ENCODE assay signal across 8 cellular contexts in genomic region chr17:81702934-81703746, GRCh38. TPM values are rescaled to one million over a fixed set of nuclear protein-coding genes. Genes with fewer than 3 reads are reported as not detected.
DNase-seq lines count a peak whose midpoint lies in the region; ATAC-seq, FAIRE-seq and TF ChIP-seq lines count a peak whose summit lies in the region.

Gene MRPL12 (plus strand): TSS chr17:81703367. CDS start chr17:81703502, 135 bp downstream.

- H3K23me2 ChIP-seq in H1 (ENCODE audit: low read depth, low read length) = peaks cover 9% of the 10 kb centered on the region

- H3K79me1 ChIP-seq in H1 (ENCODE audit: low read depth, low read length) (peaks cover 14% of the 10 kb centered on the region), mesenchymal stem cell (replicated peaks; ENCODE audit: low read length, poor library complexity, severe bottlenecking) (peaks cover 26% of the 10 kb centered on the region)

- peak within 1 kb of the TSS; percentile 91 for H3K27ac ChIP-seq in CD8-positive, alpha-beta memory T cell (ENCODE audit: low read depth, low read length)
- H3K27ac ChIP-seq in H1 (ENCODE audit: low read depth, low read length) (peak within 1 kb of the TSS; percentile 92), mesenchymal stem cell (ENCODE audit: low read length, poor library complexity, severe bottlenecking) (peak within 1 kb of the TSS; percentile 76)

- peak within 1 kb of the TSS; percentile 94 for H3K56ac ChIP-seq in H1 (replicated peaks; ENCODE audit: insufficient read length, low read depth, low read length)

- no peaks in the 10 kb centered on the region for H3K9me3 Mint-ChIP-seq in CD8-positive, alpha-beta memory T cell

- H3K4me3 ChIP-seq in CD8-positive, alpha-beta memory T cell (ENCODE audit: low read length) = peak within 1 kb of the TSS; percentile 63
- peak within 1 kb of the TSS; percentile 76 to 96 (median 95) for H3K4me3 ChIP-seq in H1 (ENCODE audit: extremely low read depth in 1 of 4, insufficient read depth in 2 of 4, low read depth in 3 of 4, low read length in 4 of 4)
- H3K4me3 ChIP-seq in mesenchymal stem cell (ENCODE audit: insufficient read depth in 1 of 2, low read depth in 1 of 2, low read length in 2 of 2) = peak within 1 kb of the TSS; percentile 92 to 97

- 0% methylated on average over 93 of the region's 102 CpGs; no CpG with 5 or more reads in 1 of the 2 experiments for WGBS in H1 (ENCODE audit: extremely low coverage in 1 of 2, insufficient coverage in 1 of 2, insufficient read length in 1 of 2, insufficient replicate concordance in 2 of 2, low coverage in 1 of 2, low lambda C conversion rate in 2 of 2, missing lambda C conversion rate in 1 of 2), 2 experiments
- under 1% methylated on average over 102 of the region's 102 CpGs for WGBS in mesenchymal stem cell

- TF ChIP-seq EP300 in H1 (IDR thresholded peaks at IDR 0.05; ENCODE audit: borderline replicate concordance in 1 of 2, low read depth in 2 of 2, low read length in 2 of 2) = no peak

- H3K4me1 Mint-ChIP-seq in CD8-positive, alpha-beta memory T cell = peaks cover 19 to 41% (median 23%) of the 10 kb centered on the region in 3 donors

- POLR2A ChIA-PET in CD8-positive, alpha-beta memory T cell (lab: Charles Lee) = interaction anchor here (1.0 to 2.8 kb wide), 8 partner anchors 8 to 320 kb away, joined by 3 to 38 read pairs (median 4); partner anchors contain the start of genes ARHGDIA, ARL16, CENPX and HGS
- POLR2A ChIA-PET in H1 (lab: Charles Lee; ENCODE audit: partially characterized antibody) = interaction anchor here (0.8 to 17.2 kb wide), 29 partner anchors 17 to 448 kb away, joined by 3 to 436 read pairs (median 5); partner anchors contain the start of genes ACTG1, ARL16, CCDC137 and FAAP100

- peak; percentile 83 to 99 for TF ChIP-seq POLR2A in H1 (IDR thresholded peaks at IDR 0.05; ENCODE audit: control extremely low read depth in 1 of 2, low read depth in 2 of 2, low read length in 2 of 2)

- peaks cover 9 to 13% of the 10 kb centered on the region in 2 experiments for H4K20me1 ChIP-seq in H1 (replicated peaks in 1 of 2; ENCODE audit: control insufficient read depth in 1 of 2, insufficient read depth in 2 of 2, low read length in 2 of 2)

- H2AFZ ChIP-seq in H1 (ENCODE audit: low read length) (no peak within 1 kb of the TSS), mesenchymal stem cell (ENCODE audit: low read depth, low read length) (peak within 1 kb of the TSS; percentile 62)

- peaks cover 11% of the 10 kb centered on the region for H3K36me3 ChIP-seq in CD8-positive, alpha-beta memory T cell (ENCODE audit: insufficient read depth, low read length)
- H3K36me3 ChIP-seq in H1 (ENCODE audit: control insufficient read depth in 2 of 4, insufficient read depth in 4 of 4, low read length in 3 of 4) (peaks cover 20 to 42% (median 31%) of the 10 kb centered on the region in 4 experiments), mesenchymal stem cell (ENCODE audit: control insufficient read depth in 1 of 2, insufficient read depth in 2 of 2, low read depth in 1 of 2, low read length in 2 of 2) (peaks cover 66 to 70% of the 10 kb centered on the region in 2 experiments)

- no peaks in the 10 kb centered on the region for H3K27me3 Mint-ChIP-seq in CD8-positive, alpha-beta memory T cell

- H3K27ac Mint-ChIP-seq in CD8-positive, alpha-beta memory T cell = peak within 1 kb of the TSS; percentile 94 to 98 (median 96)

- peak; percentile 88 for ATAC-seq in GM19463 (IDR thresholded peaks at IDR 0.05; ENCODE audit: unreplicated experiment)

- H3K4me1 ChIP-seq in CD8-positive, alpha-beta memory T cell (ENCODE audit: insufficient read depth, low read length) = peaks cover 31% of the 10 kb centered on the region
- H3K4me1 ChIP-seq in H1 (replicated peaks in 1 of 4; ENCODE audit: control insufficient read depth in 3 of 4, insufficient read depth in 4 of 4, low read length in 3 of 4) = peaks cover 0 to 14% (median 10%) of the 10 kb centered on the region in 4 experiments; a peak in 5 of 7 replicates
- peaks cover 29% of the 10 kb centered on the region for H3K4me1 ChIP-seq in mesenchymal stem cell (ENCODE audit: control insufficient read depth, insufficient read depth, low read depth, low read length)

- H3K14ac ChIP-seq in H1 (ENCODE audit: insufficient read length) (no peak within 1 kb of the TSS), mesenchymal stem cell (ENCODE audit: low read length in 2 of 2) (peak within 1 kb of the TSS; percentile 64 to 83)

- H4K8ac ChIP-seq in H1 (ENCODE audit: extremely low read depth, insufficient read depth, low read length) = peak within 1 kb of the TSS; percentile 97
- H4K8ac ChIP-seq in mesenchymal stem cell (ENCODE audit: low read length) = peak within 1 kb of the TSS; percentile 73

- CTCF ChIA-PET in CD8-positive, alpha-beta memory T cell (lab: Charles Lee) = interaction anchor here (1.4 to 2.2 kb wide), 2 partner anchors 19 to 335 kb away, joined by 3 to 12 read pairs; partner anchors contain the start of genes ARL16, DCXR and HGS
- CTCF ChIA-PET in H1 (lab: Charles Lee; ENCODE audit: partially characterized antibody) = interaction anchor here (1.1 to 2.3 kb wide), 7 partner anchors 9 to 167 kb away, joined by 3 to 9 read pairs (median 4); partner anchors contain the start of genes ARL16 and HGS

- DNase-seq in CD8-positive, alpha-beta memory T cell = peak; percentile 84 to 92 (median 85)
- DNase-seq in HT-29 (ENCODE audit: low spot score) (peak; percentile 96), H1 (ENCODE audit: low read depth in 1 of 2, low spot score in 2 of 2) (peak; percentile 72 to 92), mesenchymal stem cell (peak; percentile 93)
- peak; percentile 91 for DNase-seq in NK-92 treated with Interleukin-12 subunit alpha and Interleukin-12 subunit beta, amount 100 ng/mL, for 24 hours (lab: John Stamatoyannopoulos, UW)
- peak; percentile 79 to 80 for DNase-seq in activated CD8-positive, alpha-beta memory T cell treated with anti-CD3 and anti-CD28 coated beads for 4 hours (ENCODE audit: low read depth in 2 of 2)
- DNase-seq in stimulated activated CD8-positive, alpha-beta memory T cell treated with anti-CD3 and anti-CD28 coated beads, Interleukin-12 subunit alpha, Interleukin-12 subunit beta, amount 100 ng/mL, for 24 hours (ENCODE audit: extremely low read depth) = peak; percentile 80

- peak within 1 kb of the TSS; percentile 87 for H3K4ac ChIP-seq in H1 (replicated peaks; ENCODE audit: insufficient read length, low read depth, low read length)
- peak within 1 kb of the TSS; percentile 73 to 88 for H3K4ac ChIP-seq in mesenchymal stem cell (ENCODE audit: low read depth in 1 of 2, low read length in 2 of 2)

- no peak for TF ChIP-seq RAD21 in H1 (IDR thresholded peaks at IDR 0.05 in 1 of 2, conservative IDR thresholded peaks at IDR 0.05 in 1 of 2; ENCODE audit: low read depth in 2 of 2, low read length in 2 of 2)

- H3K36me3 Mint-ChIP-seq in CD8-positive, alpha-beta memory T cell = peaks cover 0 to 57% (median 4%) of the 10 kb centered on the region in 3 donors

- H2BK120ac ChIP-seq in H1 (replicated peaks; ENCODE audit: low read depth, low read length) (no peak within 1 kb of the TSS), mesenchymal stem cell (ENCODE audit: low read depth, low read length) (peak within 1 kb of the TSS; percentile 92)

- peak within 1 kb of the TSS; percentile 85 to 99 (median 90) for H3K4me3 Mint-ChIP-seq in CD8-positive, alpha-beta memory T cell

- H3K23ac ChIP-seq in H1 (ENCODE audit: insufficient read length) (no peak within 1 kb of the TSS), mesenchymal stem cell (ENCODE audit: low read length in 2 of 2) (peak within 1 kb of the TSS; percentile 9 to 46)

- peak within 1 kb of the TSS; percentile 81 for H2BK5ac ChIP-seq in H1 (ENCODE audit: low read depth, low read length)
- H2BK5ac ChIP-seq in mesenchymal stem cell (ENCODE audit: low read depth, low read length, poor library complexity, severe bottlenecking) = peak within 1 kb of the TSS; percentile 62

- H3K18ac ChIP-seq in H1 (ENCODE audit: extremely low read depth, low read length) (peak within 1 kb of the TSS; percentile 78; the same call in 1 of the 2 replicates), mesenchymal stem cell (ENCODE audit: low read depth in 1 of 2, low read length in 2 of 2) (peak within 1 kb of the TSS; percentile 86 to 91)

- H3K9me3 ChIP-seq in CD8-positive, alpha-beta memory T cell (ENCODE audit: low read length) = no peaks in the 10 kb centered on the region
- H3K9me3 ChIP-seq in H1 (ENCODE audit: insufficient read depth in 2 of 2, low read depth in 1 of 2, low read length in 1 of 2) (no peaks in the 10 kb centered on the region), mesenchymal stem cell (ENCODE audit: control insufficient read depth, low read length) (no peaks in the 10 kb centered on the region)

- TF ChIP-seq CTCF in H1 (IDR thresholded peaks at IDR 0.05; ENCODE audit: control extremely low read depth in 1 of 3, insufficient read depth in 1 of 3, low read depth in 1 of 3, low read length in 3 of 3) = peak in 1 of 3 experiments; percentile 18; a peak in 1 of 4 replicates

- H2AK5ac ChIP-seq in H1 (ENCODE audit: low read depth, low read length) (peak within 1 kb of the TSS; percentile 25), mesenchymal stem cell (ENCODE audit: low read length, severe bottlenecking) (peak within 1 kb of the TSS; percentile 37)

- peak within 1 kb of the TSS; percentile 83 for H4K91ac ChIP-seq in H1 (replicated peaks; ENCODE audit: insufficient read length, low read length)
- H4K91ac ChIP-seq in mesenchymal stem cell (ENCODE audit: low read length) = peak within 1 kb of the TSS; percentile 70

- H2BK15ac ChIP-seq in H1 (ENCODE audit: low read length) (no peak within 1 kb of the TSS), mesenchymal stem cell (ENCODE audit: low read depth, poor library complexity, severe bottlenecking) (peak within 1 kb of the TSS; percentile 95)

- H3K9ac ChIP-seq in H1 (replicated peaks in 1 of 4; ENCODE audit: extremely low read depth in 1 of 4, low read depth in 3 of 4, low read length in 3 of 4) = peak within 1 kb of the TSS; percentile 95 to 98 (median 96)
- peak within 1 kb of the TSS; percentile 99 for H3K9ac ChIP-seq in mesenchymal stem cell (ENCODE audit: low read length)

- peaks cover 9 to 44% of the 10 kb centered on the region in 2 experiments; a peak in 3 of 4 replicates for H3K79me2 ChIP-seq in H1 (ENCODE audit: control insufficient read depth in 1 of 2, insufficient read depth in 2 of 2, low read length in 2 of 2)

- H3K4me2 ChIP-seq in H1 (ENCODE audit: insufficient read depth in 1 of 2, low read depth in 2 of 2, low read length in 2 of 2) (peak within 1 kb of the TSS; percentile 91 to 95), mesenchymal stem cell (ENCODE audit: low read length, poor library complexity, severe bottlenecking) (peak within 1 kb of the TSS; percentile 88)

- no peak within 1 kb of the TSS for H2BK12ac ChIP-seq in H1 (ENCODE audit: low read depth, low read length)
- no peak within 1 kb of the TSS for H2BK12ac ChIP-seq in mesenchymal stem cell (ENCODE audit: low read length in 2 of 2)

- no peak for FAIRE-seq in H1 (lab: Jason Lieb, UNC)

- H2BK20ac ChIP-seq in H1 (ENCODE audit: low read length) = no peak within 1 kb of the TSS

- no peaks in the 10 kb centered on the region for H3K27me3 ChIP-seq in CD8-positive, alpha-beta memory T cell (ENCODE audit: insufficient read depth, low read length, poor library complexity, severe bottlenecking)
- H3K27me3 ChIP-seq in H1 (replicated peaks in 1 of 4; ENCODE audit: control insufficient read depth in 3 of 4, extremely low read depth in 1 of 4, insufficient read depth in 3 of 4, low read length in 3 of 4) = no peaks in the 10 kb centered on the region
- H3K27me3 ChIP-seq in mesenchymal stem cell (ENCODE audit: control insufficient read depth in 1 of 2, insufficient read depth in 1 of 2, low read length in 2 of 2) = no peaks in the 10 kb centered on the region

- peak within 1 kb of the TSS; percentile 73 for H4K5ac ChIP-seq in H1 (ENCODE audit: insufficient read length, low read depth, low read length)

RNA-seq across cellular contexts. Expression of gene MRPL12, which starts in this region (rescaled TPM):
- total RNA-seq in CD8-positive, alpha-beta memory T cell = 100 to 1,000 TPM; 246 to 255 TPM
- 53.6 TPM for polyA plus RNA-seq in CD8-positive, alpha-beta memory T cell
- 72.5 and 88.4 TPM in 2 replicates for total RNA-seq in HT-29 (2014; rRNA removed; shearing (Covaris generic))
- total RNA-seq in H1 (2021; fragmentation: NEBNext Ultra II Directional; extraction: Animal tissue kit (Norgen Biotek cat#: 25700)) = 120 and 131 TPM in 2 replicates
- polyA plus RNA-seq in H1 (2011; rRNA removed) = 141 and 190 TPM in 2 replicates
- 185 TPM for polyA plus RNA-seq in H1 (2011; cell fraction: cytosol; rRNA removed)
- polyA plus RNA-seq in H1 (2011; cell fraction: nucleus; rRNA removed) = 144 TPM
- polyA plus RNA-seq in H1 (2012, experiment 1 of 2) = 66.6 to 148 TPM (median 135 TPM) in 4 replicates
- polyA plus RNA-seq in H1 (2012, experiment 2 of 2) = 172 TPM
- 97.0 TPM for polyA plus RNA-seq in H1 (2013, experiment 1 of 2)
- 97.1 TPM for polyA plus RNA-seq in H1 (2013, experiment 2 of 2)
- 40.8 and 41.6 TPM in 2 replicates for polyA minus RNA-seq in H1 (2011; rRNA and poly(A)+ RNA removed)
- 51.5 TPM for polyA minus RNA-seq in H1 (2011; cell fraction: cytosol; rRNA and poly(A)+ RNA removed)
- 46.7 TPM for polyA minus RNA-seq in H1 (2011; cell fraction: nucleus; rRNA and poly(A)+ RNA removed)
- polyA plus RNA-seq in mesenchymal stem cell (2013, experiment 1 of 2) = 57.7 TPM
- 59.4 TPM for polyA plus RNA-seq in mesenchymal stem cell (2013, experiment 2 of 2)

Comparison
In these comparisons a context has a peak if more than half of its experiments do, and no peak if none do; other contexts are left out.
1. Peak in every context shown above with its lines: DNase-seq, ATAC-seq, H3K4me3 ChIP-seq and H3K27ac ChIP-seq.